ENCODE assay signal across 24 cellular contexts in the genomic region with DNA sequence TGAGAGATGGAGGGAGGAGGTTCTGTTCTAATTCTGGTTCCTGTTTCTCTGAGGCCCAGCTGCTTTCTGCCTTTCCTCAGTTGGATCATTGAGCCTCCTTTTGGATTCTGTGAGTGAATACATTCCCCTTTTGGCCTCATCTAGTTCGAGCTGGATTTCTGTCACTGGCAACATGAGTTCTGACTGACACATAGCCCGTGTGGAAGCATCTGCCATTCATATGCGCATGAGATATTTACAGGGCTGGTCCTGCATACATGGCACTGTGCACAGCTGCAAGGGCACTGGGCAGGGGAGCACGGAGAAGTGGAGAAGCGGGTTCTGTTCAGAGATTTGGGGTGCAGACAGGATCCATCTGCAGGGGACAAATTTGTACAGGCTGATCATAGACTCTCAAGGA.
A peak's percentile ranks its signal among the peaks of the same experiment; 100 is the strongest.
DNase-seq lines count a peak whose midpoint lies in the region; ATAC-seq, FAIRE-seq and TF ChIP-seq lines count a peak whose summit lies in the region.
"Had no signal": no experiment of that assay in that cellular context is flagged by ENCODE, and none has a peak within 500 bp of the region (broad histone marks: within the 10 kb centered on the region; RNA-seq: fewer than 3 reads in every experiment).

No MANE protein-coding gene starts in this region.

- H3K27me3 ChIP-seq in neural progenitor cell = no peaks in the 10 kb centered on the region
- peaks cover 0 to 13% (median 0%) of the 10 kb centered on the region in 7 donors for H3K27me3 ChIP-seq in spleen (replicated peaks in 1 of 7)
- H3K27me3 ChIP-seq: BLaER1 treated with 17β-estradiol and CSF1 and Interleukin-3, amounts not matched to agents 10 nM and 100 nM had no signal

- H3K4me1 ChIP-seq in kidney (ENCODE audit: control insufficient read depth in 1 of 2, insufficient read depth in 1 of 2, low read depth in 1 of 2, low read length in 2 of 2) = no peaks in the 10 kb centered on the region
- H3K4me1 ChIP-seq in neural progenitor cell = no peaks in the 10 kb centered on the region
- no peaks in the 10 kb centered on the region for H3K4me1 ChIP-seq in spleen
- H3K4me1 ChIP-seq: BLaER1 treated with 17β-estradiol and CSF1 and Interleukin-3, amounts not matched to agents 10 nM and 100 nM; Caco-2 had no signal

- no peaks in the 10 kb centered on the region for H4K20me1 ChIP-seq in neural progenitor cell (ENCODE audit: low read depth)
- H4K20me1 ChIP-seq: BLaER1 treated with 17β-estradiol and CSF1 and Interleukin-3, amounts not matched to agents 10 nM and 100 nM had no signal

- H3K4me3 Mint-ChIP-seq in natural killer cell treated with Interleukin-12 subunit alpha and Interleukin-12 subunit beta and Interleukin-15 and Interleukin-18, amount 100 ng/mL, for 72 hours = no peak overlapping the region
- H3K4me3 Mint-ChIP-seq in natural killer cell (no peak overlapping the region), neural progenitor cell (no peak overlapping the region)
- H3K4me3 Mint-ChIP-seq in stimulated activated naive CD8-positive, alpha-beta T cell treated with anti-CD3 and anti-CD28 coated beads, Interleukin-15, amount 100 ng/mL, for 72 hours = no peak overlapping the region
- H3K4me3 Mint-ChIP-seq: B cell; CD4-positive, alpha-beta T cell; CD8-positive, alpha-beta T cell had no signal

- H2AFZ ChIP-seq in neural progenitor cell (replicated peaks) = no peak overlapping the region

- intact Hi-C loops in natural killer cell (cut with micrococcal nuclease) (no loop called here), kidney (cut with DNase I) (no loop called here), spleen (cut with DNase I; ENCODE audit: low total_unique reads) (no loop called here)

- H3K79me2 ChIP-seq in neural progenitor cell (ENCODE audit: low read depth) = no peaks in the 10 kb centered on the region

- no peak for FAIRE-seq in kidney (lab: Jason Lieb, UNC)
- FAIRE-seq: A549, D721Med, G401.6, GM12891, GM19239 had no signal

- H3K4me3 ChIP-seq in kidney (ENCODE audit: low read length in 2 of 2) (no peak overlapping the region), neural progenitor cell (no peak overlapping the region), spleen (no peak overlapping the region)
- H3K4me3 ChIP-seq: A549; BLaER1 treated with 17β-estradiol and CSF1 and Interleukin-3, amounts not matched to agents 10 nM and 100 nM had no signal

- no peak for TF ChIP-seq CTCF in natural killer cell (IDR thresholded peaks at IDR 0.05)
- no peak for TF ChIP-seq CTCF in kidney (IDR thresholded peaks at IDR 0.05; ENCODE audit: borderline replicate concordance, extremely low read depth, insufficient read depth)
- TF ChIP-seq CTCF in neural progenitor cell (IDR thresholded peaks at IDR 0.05) = no peak
- no peak for TF ChIP-seq CTCF in spleen (IDR thresholded peaks at IDR 0.05 in 8 of 11, conservative IDR thresholded peaks at IDR 0.05 in 3 of 11)

- H3F3A ChIP-seq in neural progenitor cell (ENCODE audit: low read depth) = no peaks in the 10 kb centered on the region

- H3K27ac Mint-ChIP-seq in natural killer cell treated with Interleukin-12 subunit alpha and Interleukin-12 subunit beta and Interleukin-15 and Interleukin-18, amount 100 ng/mL, for 72 hours = no peak overlapping the region
- H3K27ac Mint-ChIP-seq in natural killer cell (no peak overlapping the region), neural progenitor cell (peak overlapping the region; percentile 36)
- no peak overlapping the region for H3K27ac Mint-ChIP-seq in stimulated activated naive CD8-positive, alpha-beta T cell treated with anti-CD3 and anti-CD28 coated beads, Interleukin-15, amount 100 ng/mL, for 72 hours
- H3K27ac Mint-ChIP-seq: B cell; CD4-positive, alpha-beta T cell; CD8-positive, alpha-beta T cell had no signal

- no peak overlapping the region for H3K4me2 ChIP-seq in neural progenitor cell
- H3K4me2 ChIP-seq: A549; BLaER1 treated with 17β-estradiol and CSF1 and Interleukin-3, amounts not matched to agents 10 nM and 100 nM had no signal

- H3K4me1 Mint-ChIP-seq in natural killer cell treated with Interleukin-12 subunit alpha and Interleukin-12 subunit beta and Interleukin-15 and Interleukin-18, amount 100 ng/mL, for 72 hours (ENCODE audit: low read depth in 2 of 2) = no peaks in the 10 kb centered on the region
- no peaks in the 10 kb centered on the region for H3K4me1 Mint-ChIP-seq in natural killer cell
- H3K4me1 Mint-ChIP-seq in neural progenitor cell = peaks cover 26% of the 10 kb centered on the region
- no peaks in the 10 kb centered on the region for H3K4me1 Mint-ChIP-seq in stimulated activated naive CD8-positive, alpha-beta T cell treated with anti-CD3 and anti-CD28 coated beads, Interleukin-15, amount 100 ng/mL, for 72 hours
- H3K4me1 Mint-ChIP-seq: B cell had no signal

- 76 to 93% (median 83%) methylated on average over 5 of the region's 5 CpGs for WGBS in spleen, 5 donors

- peaks cover 11 to 21% of the 10 kb centered on the region in 2 donors for H3K27me3 Mint-ChIP-seq in natural killer cell treated with Interleukin-12 subunit alpha and Interleukin-12 subunit beta and Interleukin-15 and Interleukin-18, amount 100 ng/mL, for 72 hours
- H3K27me3 Mint-ChIP-seq in natural killer cell (ENCODE audit: low read depth in 2 of 2) (peaks cover 6 to 15% of the 10 kb centered on the region in 2 donors), neural progenitor cell (ENCODE audit: insufficient read depth, low read depth) (peaks cover 3% of the 10 kb centered on the region)
- H3K27me3 Mint-ChIP-seq in stimulated activated naive CD8-positive, alpha-beta T cell treated with anti-CD3 and anti-CD28 coated beads, Interleukin-15, amount 100 ng/mL, for 72 hours = no peaks in the 10 kb centered on the region

- H3K36me3 ChIP-seq in kidney (ENCODE audit: control insufficient read depth in 1 of 2, insufficient read depth in 2 of 2, low read length in 2 of 2) (no peaks in the 10 kb centered on the region), neural progenitor cell (no peaks in the 10 kb centered on the region), spleen (no peaks in the 10 kb centered on the region)
- H3K36me3 ChIP-seq: BLaER1 treated with 17β-estradiol and CSF1 and Interleukin-3, amounts not matched to agents 10 nM and 100 nM had no signal

- ATAC-seq in natural killer cell treated with Interleukin-12 subunit alpha and Interleukin-12 subunit beta and Interleukin-15 and Interleukin-18, amount 100 ng/mL, for 72 hours = no peak
- no peak for ATAC-seq in natural killer cell
- ATAC-seq in stimulated activated naive CD8-positive, alpha-beta T cell treated with anti-CD3 and anti-CD28 coated beads, Interleukin-15, amount 100 ng/mL, for 72 hours = no peak
- ATAC-seq: A549; CD8-positive, alpha-beta T cell had no signal

- H3K9ac ChIP-seq in kidney (ENCODE audit: low read length in 2 of 2) (no peak overlapping the region), neural progenitor cell (no peak overlapping the region)
- H3K9ac ChIP-seq: BLaER1 treated with 17β-estradiol and CSF1 and Interleukin-3, amounts not matched to agents 10 nM and 100 nM had no signal

- peak; percentile 41 for DNase-seq in natural killer cell treated with Interleukin-12 subunit alpha and Interleukin-12 subunit beta and Interleukin-15 and Interleukin-18, amount 100 ng/mL, for 72 hours (ENCODE audit: low spot score)
- no peak for DNase-seq in natural killer cell
- peak; percentile 32 for DNase-seq in kidney
- no peak for DNase-seq in neural progenitor cell (ENCODE audit: low spot score)
- peak; percentile 36 for DNase-seq in spleen
- no peak for DNase-seq in activated CD4-positive, alpha-beta T cell treated with anti-CD3 and anti-CD28 coated beads for 4 hours
- no peak for DNase-seq in NOMO-1 treated with dmso at 0.1 percent for 144 hours (lab: John Stamatoyannopoulos, UW; ENCODE audit: unreplicated experiment)
- no peak for DNase-seq in stimulated activated naive CD8-positive, alpha-beta T cell treated with anti-CD3 and anti-CD28 coated beads, Interleukin-15, amount 100 ng/mL, for 72 hours
- DNase-seq: AML-193; Caco-2; Calu3; CD4-positive, alpha-beta T cell; CD8-positive, alpha-beta T cell; DMS79 treated with DMSO at 0.1 percent for 48 hours; GF-D8 had no signal

- TF ChIP-seq POLR2A in spleen (IDR thresholded peaks at IDR 0.05) = no peak

- no peaks in the 10 kb centered on the region for H3K36me3 Mint-ChIP-seq in natural killer cell treated with Interleukin-12 subunit alpha and Interleukin-12 subunit beta and Interleukin-15 and Interleukin-18, amount 100 ng/mL, for 72 hours
- no peaks in the 10 kb centered on the region for H3K36me3 Mint-ChIP-seq in natural killer cell
- H3K36me3 Mint-ChIP-seq in neural progenitor cell = no peaks in the 10 kb centered on the region
- H3K36me3 Mint-ChIP-seq: CD8-positive, alpha-beta T cell had no signal

- no peaks in the 10 kb centered on the region for H3K9me3 Mint-ChIP-seq in natural killer cell treated with Interleukin-12 subunit alpha and Interleukin-12 subunit beta and Interleukin-15 and Interleukin-18, amount 100 ng/mL, for 72 hours
- H3K9me3 Mint-ChIP-seq in natural killer cell (no peaks in the 10 kb centered on the region), neural progenitor cell (peaks cover 3% of the 10 kb centered on the region)
- H3K9me3 Mint-ChIP-seq in stimulated activated naive CD8-positive, alpha-beta T cell treated with anti-CD3 and anti-CD28 coated beads, Interleukin-15, amount 100 ng/mL, for 72 hours = no peaks in the 10 kb centered on the region
- H3K9me3 Mint-ChIP-seq: CD4-positive, alpha-beta T cell; CD8-positive, alpha-beta T cell had no signal

- H3K27ac ChIP-seq in kidney (ENCODE audit: low read depth in 2 of 2, low read length in 2 of 2) (no peak overlapping the region), neural progenitor cell (no peak overlapping the region), spleen (no peak overlapping the region)
- H3K27ac ChIP-seq: 22Rv1; A549; BLaER1 treated with 17β-estradiol and CSF1 and Interleukin-3, amounts not matched to agents 10 nM and 100 nM; C4-2B had no signal

- H3K9me3 ChIP-seq in kidney (ENCODE audit: control insufficient read depth in 1 of 2, low read length in 2 of 2) (no peaks in the 10 kb centered on the region), neural progenitor cell (ENCODE audit: low read depth) (no peaks in the 10 kb centered on the region), spleen (no peaks in the 10 kb centered on the region)
- H3K9me3 ChIP-seq: A549; BLaER1 treated with 17β-estradiol and CSF1 and Interleukin-3, amounts not matched to agents 10 nM and 100 nM; Caco-2 had no signal

Comparison
In these comparisons a context has a peak if more than half of its experiments do, and no peak if none do; other contexts are left out.
1. DNase-seq: peak in natural killer cell treated with Interleukin-12 subunit alpha and Interleukin-12 subunit beta and Interleukin-15 and Interleukin-18, amount 100 ng/mL, for 72 hours (single experiment), kidney (single experiment) and spleen (single experiment); none in natural killer cell (single experiment), neural progenitor cell (single experiment), activated CD4-positive, alpha-beta T cell treated with anti-CD3 and anti-CD28 coated beads for 4 hours (0 of 2), NOMO-1 treated with dmso at 0.1 percent for 144 hours (single experiment) and stimulated activated naive CD8-positive, alpha-beta T cell treated with anti-CD3 and anti-CD28 coated beads, Interleukin-15, amount 100 ng/mL, for 72 hours (0 of 2).